13 cellular contexts compared by ENCODE assay signal in genomic region chr11:89321401-89321800, GRCh38.
DNase-seq lines count a peak whose midpoint lies in the region; ATAC-seq and TF ChIP-seq lines count a peak whose summit lies in the region.
"Had no signal": no experiment of that assay in that cellular context is flagged by ENCODE, and none has a peak within 500 bp of the region (broad histone marks: within the 10 kb centered on the region; RNA-seq: fewer than 3 reads in every experiment).

No MANE protein-coding gene starts in this region.

- no peak overlapping the region for H3K27ac Mint-ChIP-seq in MCF 10A (ENCODE audit: low read depth, unreplicated experiment)
- H3K27ac Mint-ChIP-seq: CD8-positive, alpha-beta memory T cell; HFFc6 had no signal

- no peaks in the 10 kb centered on the region for H3K36me3 ChIP-seq in mammary epithelial cell (ENCODE audit: insufficient read depth, low read length)
- H3K36me3 ChIP-seq: BLaER1 had no signal

- BruUV-seq in mammary epithelial cell (replicated peaks; lab: Mats Ljungman, UMichigan) = no TSS peak
- no TSS peak for BruUV-seq in MCF 10A (replicated peaks; lab: Mats Ljungman, UMichigan)

- no peaks in the 10 kb centered on the region for H3K27me3 ChIP-seq in mammary epithelial cell (ENCODE audit: insufficient read depth, low read length)
- H3K27me3 ChIP-seq: BLaER1 had no signal

- intact Hi-C loops in mammary epithelial cell (cut with micrococcal nuclease) = no loop called here
- intact Hi-C loops in MCF 10A (cut with micrococcal nuclease) = no loop called here

- H3K36me3 Mint-ChIP-seq in MCF 10A (ENCODE audit: insufficient read depth, unreplicated experiment) = no peaks in the 10 kb centered on the region
- H3K36me3 Mint-ChIP-seq: CD8-positive, alpha-beta memory T cell had no signal

- POLR2A ChIA-PET in MCF 10A (lab: Yijun Ruan, JAX) = no interaction called here

- no peak overlapping the region for H2AFZ ChIP-seq in mammary epithelial cell (ENCODE audit: low read depth, low read length)

- H3K9me3 ChIP-seq in mammary epithelial cell (replicated peaks; ENCODE audit: insufficient read depth, low read length) = no peaks in the 10 kb centered on the region
- H3K9me3 ChIP-seq: BLaER1 had no signal

- H3K27ac ChIP-seq in mammary epithelial cell (ENCODE audit: insufficient read depth, low read depth, low read length) = no peak overlapping the region
- H3K27ac ChIP-seq: 22Rv1, BLaER1 had no signal

- H3K9ac ChIP-seq in mammary epithelial cell (ENCODE audit: insufficient read depth, low read length) = no peak overlapping the region
- H3K9ac ChIP-seq: BLaER1 had no signal

- no peaks in the 10 kb centered on the region for H3K4me1 Mint-ChIP-seq in MCF 10A (ENCODE audit: insufficient read depth, unreplicated experiment)
- H3K4me1 Mint-ChIP-seq: CD8-positive, alpha-beta memory T cell had no signal

- in situ Hi-C loops in mammary epithelial cell (cut with MboI; ENCODE audit: low sequenced_read_pairs in 2 of 2) = no loop called here

- dilution Hi-C loops in mammary epithelial cell (cut with HindIII; ENCODE audit: low sequenced_read_pairs) = no loop called here

- H3K4me3 Mint-ChIP-seq in MCF 10A (ENCODE audit: unreplicated experiment) = no peak overlapping the region
- H3K4me3 Mint-ChIP-seq: CD8-positive, alpha-beta memory T cell; HFFc6 had no signal

- no peaks in the 10 kb centered on the region for H3K79me2 ChIP-seq in mammary epithelial cell (ENCODE audit: insufficient read depth, low read length)

- CTCF ChIA-PET in mammary epithelial cell (lab: Charles Lee; ENCODE audit: low non-redundant PET) = no interaction called here
- CTCF ChIA-PET in MCF 10A (lab: Yijun Ruan, JAX) = no interaction called here

- no peaks in the 10 kb centered on the region for H3K4me1 ChIP-seq in mammary epithelial cell (ENCODE audit: insufficient read depth, low read length)
- H3K4me1 ChIP-seq: BLaER1 had no signal

- 90% methylated on average over 2 of the region's 2 CpGs for WGBS in mammary epithelial cell (ENCODE audit: low coverage, missing lambda C conversion rate)

- DNase-seq in mammary epithelial cell (peak; percentile 45), MCF 10A (ENCODE audit: unreplicated experiment) (no peak), fibroblast of pulmonary artery (ENCODE audit: low read depth) (peak; percentile 48), lung microvascular endothelial cell (ENCODE audit: low read depth in 2 of 2) (peak; percentile 9 to 72), renal cortical epithelial cell (ENCODE audit: low read depth) (peak; percentile 15), NCI-H2196 (lab: John Stamatoyannopoulos, UW; ENCODE audit: unreplicated experiment) (no peak), UCSD-AML1 (lab: John Stamatoyannopoulos, UW; ENCODE audit: unreplicated experiment) (no peak)
- DNase-seq: CD8-positive, alpha-beta memory T cell; HCEC 1CT; HFFc6 had no signal

- H3K4me2 ChIP-seq in mammary epithelial cell (ENCODE audit: insufficient read depth, low read depth, low read length) = no peak overlapping the region
- H3K4me2 ChIP-seq: BLaER1 had no signal

- H3K4me3 ChIP-seq in mammary epithelial cell (replicated peaks in 1 of 3; ENCODE audit: insufficient read depth in 1 of 3, low read depth in 2 of 3, low read length in 3 of 3) (no peak overlapping the region), fibroblast of pulmonary artery (replicated peaks; ENCODE audit: low read depth, low read length) (no peak overlapping the region)
- H3K4me3 ChIP-seq: BLaER1 had no signal

- no peak for ATAC-seq in HG02973 (IDR thresholded peaks at IDR 0.05; ENCODE audit: unreplicated experiment)

- no peak for TF ChIP-seq CTCF in mammary epithelial cell (conservative IDR thresholded peaks at IDR 0.05 in 1 of 2, IDR thresholded peaks at IDR 0.05 in 1 of 2; ENCODE audit: extremely low read depth in 1 of 2, insufficient read depth in 1 of 2, low read depth in 1 of 2, low read length in 2 of 2)
- no peak for TF ChIP-seq CTCF in MCF 10A (IDR thresholded peaks at IDR 0.05; ENCODE audit: unreplicated experiment)
- no peak for TF ChIP-seq CTCF in fibroblast of pulmonary artery (IDR thresholded peaks at IDR 0.05; ENCODE audit: low read length, missing control alignments)

- no peaks in the 10 kb centered on the region for H4K20me1 ChIP-seq in mammary epithelial cell (ENCODE audit: insufficient read depth, low read length)
- H4K20me1 ChIP-seq: BLaER1 had no signal

- no peaks in the 10 kb centered on the region for H3K9me3 Mint-ChIP-seq in MCF 10A (ENCODE audit: unreplicated experiment)
- H3K9me3 Mint-ChIP-seq: HFFc6 had no signal

- H3K27me3 Mint-ChIP-seq in MCF 10A (ENCODE audit: insufficient read depth, unreplicated experiment) = no peaks in the 10 kb centered on the region
- H3K27me3 Mint-ChIP-seq: CD8-positive, alpha-beta memory T cell had no signal

Comparison
In these comparisons a context has a peak if more than half of its experiments do, and no peak if none do; other contexts are left out.
1. DNase-seq: peak in mammary epithelial cell (single experiment), fibroblast of pulmonary artery (single experiment), lung microvascular endothelial cell (2 of 2) and renal cortical epithelial cell (single experiment); none in MCF 10A (single experiment), NCI-H2196 (single experiment) and UCSD-AML1 (single experiment).